Comparison of ENCODE assay signal across 24 cellular contexts in the genomic region with DNA sequence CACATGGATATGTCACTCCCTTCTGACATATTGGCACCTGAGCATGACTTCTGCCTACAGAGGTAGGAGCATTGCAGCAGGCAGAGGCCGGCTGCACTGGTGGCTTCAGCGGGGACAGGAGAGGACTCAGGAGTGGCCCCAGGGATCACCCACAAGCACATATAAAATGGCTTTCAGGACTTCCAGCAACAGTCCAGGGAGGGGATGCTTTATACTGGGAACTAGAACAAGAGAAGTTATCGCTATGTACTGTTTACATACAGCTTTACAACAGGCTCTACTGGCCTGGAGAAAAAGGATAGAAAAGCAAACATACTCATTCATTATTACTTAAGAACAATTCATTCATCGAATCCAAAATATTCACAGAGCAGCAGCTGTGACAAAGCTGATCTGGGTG.
DNase-seq lines count a peak whose midpoint lies in the region; ATAC-seq and TF ChIP-seq lines count a peak whose summit lies in the region.
"Had no signal": no experiment of that assay in that cellular context is flagged by ENCODE, and none has a peak within 500 bp of the region (broad histone marks: within the 10 kb centered on the region; RNA-seq: fewer than 3 reads in every experiment).

No MANE protein-coding gene starts in this region.

- DNase-seq in DMS53 (lab: John Stamatoyannopoulos, UW) (peak; percentile 20), DMS53 treated with DMSO at 0.1 percent for 48 hours (lab: John Stamatoyannopoulos, UW; ENCODE audit: unreplicated experiment) (no peak), NCI-H345 treated with DMSO at 0.1 percent for 48 hours (lab: John Stamatoyannopoulos, UW; ENCODE audit: unreplicated experiment) (peak; percentile 6), left colon (no peak), transverse colon (no peak), gastrocnemius medialis (no peak), occipital lobe (lab: John Stamatoyannopoulos, UW) (no peak)
- DNase-seq in activated CD4-positive, alpha-beta memory T cell treated with anti-CD3 and anti-CD28 coated beads for 36 hours: no peak
- DNase-seq: ACHN; Calu3; CD8-positive, alpha-beta T cell; DMS79; GM23248; KG1; NCI-H1092 treated with DMSO at 0.1 percent for 48 hours; NCI-H1694; NCI-H2081; NCI-H2171 treated with DMSO at 0.1 percent for 48 hours; NCI-H446 treated with DMSO at 0.1 percent for 48 hours; OCI-M1 had no signal

- intact Hi-C loops in left colon (cut with DNase I, micrococcal nuclease): no loop called here
- intact Hi-C loops in transverse colon (cut with DNase I; ENCODE audit: low total_unique reads): no loop called here
- intact Hi-C loops in activated CD4-positive, alpha-beta memory T cell treated with anti-CD3 and anti-CD28 coated beads for 36 hours (cut with micrococcal nuclease): no loop called here
- intact Hi-C loops in gastrocnemius medialis (cut with DNase I; ENCODE audit: low total_unique reads): no loop called here

- H3K27ac ChIP-seq in transverse colon (peak overlapping the region in 3 of 4 donors; percentile 0 to 73 (median 70)), gastrocnemius medialis (no peak overlapping the region)
- H3K27ac ChIP-seq: 22Rv1, BLaER1, GM23248, SJSA1 had no signal

- CTCF ChIA-PET in activated CD4-positive, alpha-beta memory T cell treated with anti-CD3 and anti-CD28 coated beads for 36 hours (lab: Charles Lee): no interaction called here

- no peak overlapping the region for H3K27ac Mint-ChIP-seq in activated CD4-positive, alpha-beta memory T cell treated with anti-CD3 and anti-CD28 coated beads for 36 hours
- H3K27ac Mint-ChIP-seq: CD8-positive, alpha-beta T cell had no signal

- WGBS in transverse colon (ENCODE audit: low coverage in 1 of 2), 2 donors: 11 to 55% methylated on average over 1 to 4 of the region's 4 CpGs

- H3K4me3 ChIP-seq in transverse colon (no peak overlapping the region), gastrocnemius medialis (no peak overlapping the region)
- H3K4me3 ChIP-seq: BLaER1, GM23248, HAP-1, SJSA1 had no signal

- no peaks in the 10 kb centered on the region for H3K4me1 Mint-ChIP-seq in activated CD4-positive, alpha-beta memory T cell treated with anti-CD3 and anti-CD28 coated beads for 36 hours (ENCODE audit: low read depth)

- ATAC-seq in left colon (peak; percentile 59), gastrocnemius medialis (no peak)
- ATAC-seq: CD8-positive, alpha-beta T cell had no signal

- POLR2A ChIA-PET in activated CD4-positive, alpha-beta memory T cell treated with anti-CD3 and anti-CD28 coated beads for 36 hours (lab: Charles Lee): no interaction called here

- H3K9me3 ChIP-seq in transverse colon: no peaks in the 10 kb centered on the region
- H3K9me3 ChIP-seq in gastrocnemius medialis: no peaks in the 10 kb centered on the region
- H3K9me3 ChIP-seq: BLaER1, HAP-1, SJSA1 had no signal

- no peak for TF ChIP-seq CTCF in transverse colon (IDR thresholded peaks at IDR 0.05)
- TF ChIP-seq CTCF in gastrocnemius medialis (IDR thresholded peaks at IDR 0.05 in 4 of 5, conservative IDR thresholded peaks at IDR 0.05 in 1 of 5): no peak

- H3K36me3 ChIP-seq in transverse colon (no peaks in the 10 kb centered on the region), gastrocnemius medialis (no peaks in the 10 kb centered on the region)
- H3K36me3 ChIP-seq: BLaER1, HAP-1, SJSA1 had no signal

- in situ Hi-C loops in transverse colon (cut with MboI; ENCODE audit: low pct_ligation_motif_present in 1 of 4, low pct_unique_long_range_greater_than_20kb in 1 of 4, low sequenced_read_pairs in 3 of 4) (no loop called here), gastrocnemius medialis (cut with MboI; ENCODE audit: low sequenced_read_pairs in 4 of 4) (no loop called here)

- H3K36me3 Mint-ChIP-seq in activated CD4-positive, alpha-beta memory T cell treated with anti-CD3 and anti-CD28 coated beads for 36 hours: no peaks in the 10 kb centered on the region
- H3K36me3 Mint-ChIP-seq: CD8-positive, alpha-beta T cell had no signal

- no peak for TF ChIP-seq POLR2A in transverse colon (IDR thresholded peaks at IDR 0.05)
- no peak for TF ChIP-seq POLR2A in gastrocnemius medialis (IDR thresholded peaks at IDR 0.05)

- peaks cover 9 to 47% (median 32%) of the 10 kb centered on the region in 4 donors for H3K4me1 ChIP-seq in transverse colon
- H3K4me1 ChIP-seq in gastrocnemius medialis: peaks cover 13 to 26% of the 10 kb centered on the region in 2 donors
- H3K4me1 ChIP-seq: BLaER1, HAP-1, SJSA1 had no signal

- no peak overlapping the region for H3K4me3 Mint-ChIP-seq in activated CD4-positive, alpha-beta memory T cell treated with anti-CD3 and anti-CD28 coated beads for 36 hours
- H3K4me3 Mint-ChIP-seq: CD8-positive, alpha-beta T cell had no signal

- no peak for TF ChIP-seq EP300 in transverse colon (IDR thresholded peaks at IDR 0.05; ENCODE audit: low read depth)

- no peaks in the 10 kb centered on the region for H3K27me3 Mint-ChIP-seq in activated CD4-positive, alpha-beta memory T cell treated with anti-CD3 and anti-CD28 coated beads for 36 hours

- H3K9me3 Mint-ChIP-seq in activated CD4-positive, alpha-beta memory T cell treated with anti-CD3 and anti-CD28 coated beads for 36 hours: no peaks in the 10 kb centered on the region
- H3K9me3 Mint-ChIP-seq: CD8-positive, alpha-beta T cell had no signal

- H3K27me3 ChIP-seq in transverse colon: no peaks in the 10 kb centered on the region
- no peaks in the 10 kb centered on the region for H3K27me3 ChIP-seq in gastrocnemius medialis
- H3K27me3 ChIP-seq: BLaER1, SJSA1 had no signal

Comparison
In these comparisons a context has a peak if more than half of its experiments do, and no peak if none do; other contexts are left out.
1. DNase-seq: peak in DMS53 (single experiment) and NCI-H345 treated with DMSO at 0.1 percent for 48 hours (single experiment); none in DMS53 treated with DMSO at 0.1 percent for 48 hours (single experiment), left colon (0 of 2), transverse colon (single experiment), activated CD4-positive, alpha-beta memory T cell treated with anti-CD3 and anti-CD28 coated beads for 36 hours (single experiment), gastrocnemius medialis (0 of 2) and occipital lobe (single experiment).
2. H3K27ac ChIP-seq: peak in transverse colon (3 of 4); none in gastrocnemius medialis (0 of 4).